In genomic region chr10:29471483-29471859, GRCh38 we compare ENCODE assay signal across 1 cellular context.
TF ChIP-seq lines count a peak whose summit lies in the region.

No MANE protein-coding gene starts in this region.

TF ChIP-seq in SK-N-SH, 30 proteins besides CTCF, POLR2A, EP300 and RAD21 (continued from another document):
- TF ChIP-seq, protein P1, sequence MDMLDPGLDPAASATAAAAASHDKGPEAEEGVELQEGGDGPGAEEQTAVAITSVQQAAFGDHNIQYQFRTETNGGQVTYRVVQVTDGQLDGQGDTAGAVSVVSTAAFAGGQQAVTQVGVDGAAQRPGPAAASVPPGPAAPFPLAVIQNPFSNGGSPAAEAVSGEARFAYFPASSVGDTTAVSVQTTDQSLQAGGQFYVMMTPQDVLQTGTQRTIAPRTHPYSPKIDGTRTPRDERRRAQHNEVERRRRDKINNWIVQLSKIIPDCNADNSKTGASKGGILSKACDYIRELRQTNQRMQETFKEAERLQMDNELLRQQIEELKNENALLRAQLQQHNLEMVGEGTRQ (IDR thresholded peaks at IDR 0.05; ENCODE audit: borderline replicate concordance, low read depth, low read length): no peak
